Comparison of ENCODE assay signal across 1 cellular context in genomic region chr12:71685961-71686657, GRCh38.
TF ChIP-seq lines count a peak whose summit lies in the region.

Gene TMEM19 (plus strand): TSS chr12:71686082. CDS start chr12:71686681, 599 bp downstream.

TF ChIP-seq in HepG2, 621 proteins besides CTCF, POLR2A, EP300 and RAD21 (continued from another document and continues in another):
- TF ChIP-seq HINFP (CRISPR knock-in tag; IDR thresholded peaks at IDR 0.05; ENCODE audit: low read depth) (peak; percentile 71), ZNF362 (CRISPR knock-in tag; IDR thresholded peaks at IDR 0.05; ENCODE audit: borderline replicate concordance) (peak; percentile 63; the same call in 1 of the 2 replicates), ZFP36L1 (CRISPR knock-in tag; IDR thresholded peaks at IDR 0.05) (peak; percentile 58; the same call in 1 of the 2 replicates), IRF2 (CRISPR knock-in tag; IDR thresholded peaks at IDR 0.05) (peak; percentile 77), ZNF577 (CRISPR knock-in tag; IDR thresholded peaks at IDR 0.05; ENCODE audit: borderline replicate concordance, low read depth) (no peak), ARID3A (IDR thresholded peaks at IDR 0.05; ENCODE audit: low read depth, low read length) (no peak), NR0B2 (CRISPR knock-in tag; IDR thresholded peaks at IDR 0.05) (peak; percentile 93), RARG (CRISPR knock-in tag; IDR thresholded peaks at IDR 0.05; ENCODE audit: low read depth) (0 out of 2 replicates have a peak, but pooled peaks have one; percentile 61), ZNF800 (CRISPR knock-in tag; IDR thresholded peaks at IDR 0.05) (peak; percentile 65; the same call in 1 of the 2 replicates), ZNF510 (CRISPR knock-in tag; IDR thresholded peaks at IDR 0.05; ENCODE audit: low read depth) (no peak; the same call in 1 of the 2 replicates), ZNF816 (CRISPR knock-in tag; IDR thresholded peaks at IDR 0.05; ENCODE audit: borderline replicate concordance) (peak; percentile 79), ZNF317 (CRISPR knock-in tag; IDR thresholded peaks at IDR 0.05) (peak; percentile 83), ZBTB46 (CRISPR knock-in tag; IDR thresholded peaks at IDR 0.05; ENCODE audit: borderline replicate concordance) (0 out of 2 replicates have a peak, but pooled peaks have one; percentile 53), ZNF790 (CRISPR knock-in tag; IDR thresholded peaks at IDR 0.05; ENCODE audit: borderline replicate concordance) (peak; percentile 81; the same call in 1 of the 2 replicates), HCFC1 (IDR thresholded peaks at IDR 0.05; ENCODE audit: low read depth, low read length) (no peak), ZBTB34 (CRISPR knock-in tag; IDR thresholded peaks at IDR 0.05) (no peak), KDM1A (CRISPR knock-in tag; IDR thresholded peaks at IDR 0.05) (no peak), ZNF709 (CRISPR knock-in tag; IDR thresholded peaks at IDR 0.05) (peak; percentile 94; the same call in 1 of the 2 replicates), ZNF468 (CRISPR knock-in tag; IDR thresholded peaks at IDR 0.05) (no peak), BORCS8-MEF2B (CRISPR knock-in tag; IDR thresholded peaks at IDR 0.05) (peak; percentile 78), ERF (CRISPR knock-in tag; IDR thresholded peaks at IDR 0.05) (peak; percentile 86), TCF12 (IDR thresholded peaks at IDR 0.05) (no peak), TCF12 (CRISPR knock-in tag; IDR thresholded peaks at IDR 0.05) (peak; percentile 83; the same call in 1 of the 2 replicates), ZNF430 (CRISPR knock-in tag; IDR thresholded peaks at IDR 0.05) (peak; percentile 94), ZNF446 (CRISPR knock-in tag; IDR thresholded peaks at IDR 0.05) (no peak), ZNF354B (CRISPR knock-in tag; IDR thresholded peaks at IDR 0.05) (peak; percentile 59; the same call in 1 of the 2 replicates), CREBL2 (CRISPR knock-in tag; IDR thresholded peaks at IDR 0.05; ENCODE audit: borderline replicate concordance) (no peak), ZNF597 (CRISPR knock-in tag; IDR thresholded peaks at IDR 0.05) (no peak), ZNF142 (CRISPR knock-in tag; IDR thresholded peaks at IDR 0.05) (no peak; the same call in 1 of the 2 replicates), ZNF615 (CRISPR knock-in tag; IDR thresholded peaks at IDR 0.05; ENCODE audit: borderline replicate concordance) (no peak), ZSCAN31 (CRISPR knock-in tag; IDR thresholded peaks at IDR 0.05; ENCODE audit: low read depth) (peak; percentile 76; the same call in 1 of the 2 replicates), HMGXB4 (CRISPR knock-in tag; IDR thresholded peaks at IDR 0.05; ENCODE audit: borderline replicate concordance in 1 of 2, low read depth in 1 of 2) (peak; percentile 68 to 86), ZNF24 (IDR thresholded peaks at IDR 0.05) (0 out of 2 replicates have a peak, but pooled peaks have one; percentile 34), MTERF4 (CRISPR knock-in tag; IDR thresholded peaks at IDR 0.05) (peak; percentile 79), ZNF841 (CRISPR knock-in tag; IDR thresholded peaks at IDR 0.05; ENCODE audit: borderline replicate concordance) (no peak)
